Comparison of ENCODE assay signal across 8 cellular contexts in the genomic region with DNA sequence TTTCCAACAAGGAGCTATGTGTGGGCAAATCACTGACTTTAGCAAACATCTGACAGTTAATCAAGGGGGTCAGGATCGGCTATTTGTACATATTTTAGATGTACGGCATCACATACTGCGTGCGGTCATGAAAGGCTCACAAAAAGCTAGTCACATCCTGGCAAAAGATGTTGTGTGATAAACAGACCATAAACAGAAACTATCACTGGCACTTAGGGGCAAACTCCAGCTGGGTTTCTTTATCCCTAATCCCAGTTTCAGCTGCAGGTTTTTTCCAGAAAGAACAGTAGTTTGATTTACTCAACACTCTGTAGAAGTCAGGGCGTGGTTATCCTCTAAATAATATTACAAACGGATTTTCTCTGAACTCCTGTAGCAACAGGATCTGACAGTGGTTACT.
A peak's percentile ranks its signal among the peaks of the same experiment; 100 is the strongest.
DNase-seq lines count a peak whose midpoint lies in the region; ATAC-seq, FAIRE-seq and TF ChIP-seq lines count a peak whose summit lies in the region.

No MANE protein-coding gene starts in this region.

- TF ChIP-seq POLR2A in H54 (IDR thresholded peaks at IDR 0.05; ENCODE audit: low read depth, low read length), result no peak

- in situ Hi-C loops in SK-MEL-5 (cut with HindIII; ENCODE audit: low pct_unique_long_range_greater_than_20kb, low sequenced_read_pairs), result no loop called here

- DNase-seq in H54 (ENCODE audit: insufficient read length, low spot score), result no peak
- DNase-seq in SK-MEL-5 (ENCODE audit: low read depth, low spot score), result peak; percentile 52
- DNase-seq in retinal pigment epithelial cell (ENCODE audit: low read depth), result peak; percentile 61
- DNase-seq in hippocampal formation (lab: John Stamatoyannopoulos, UW), result no peak
- DNase-seq in epidermal melanocyte (ENCODE audit: insufficient read length, low spot score), result no peak

- FAIRE-seq in H54 (lab: Jason Lieb, UNC), result peak; percentile 6

- ATAC-seq in esophagus mucosa (peak; percentile 18), HG02973 (IDR thresholded peaks at IDR 0.05; ENCODE audit: unreplicated experiment) (no peak), HG03378 (IDR thresholded peaks at IDR 0.05; ENCODE audit: unreplicated experiment) (no peak)

- TF ChIP-seq CTCF in retinal pigment epithelial cell (conservative IDR thresholded peaks at IDR 0.05; ENCODE audit: low read depth, low read length), result no peak

- H3K4me3 ChIP-seq in retinal pigment epithelial cell (ENCODE audit: low read length), result no peak overlapping the region

Comparison
In these comparisons a context has a peak if more than half of its experiments do, and no peak if none do; other contexts are left out.
1. DNase-seq: peak in SK-MEL-5 (single experiment) and retinal pigment epithelial cell (single experiment); none in H54 (single experiment), hippocampal formation (0 of 2) and epidermal melanocyte (single experiment).